In the genomic region with DNA sequence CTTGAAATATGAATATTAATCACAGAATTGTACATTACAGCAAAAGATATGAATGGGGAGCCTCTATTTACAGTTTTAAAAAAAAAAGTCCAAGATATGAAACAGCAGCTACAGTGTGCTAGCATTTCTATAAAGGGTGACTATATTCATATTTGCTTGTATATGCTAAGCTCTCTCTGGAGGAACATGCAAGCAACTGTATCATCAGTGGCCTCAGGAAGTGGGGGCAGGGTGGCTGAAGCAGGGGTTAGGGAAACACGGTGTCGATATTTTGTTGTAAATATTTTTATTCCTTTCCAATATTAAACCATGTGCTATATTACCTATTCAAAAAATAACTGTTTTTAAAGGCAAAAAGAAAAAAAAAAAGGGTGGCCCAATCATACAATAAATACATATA, we compare ENCODE assay signal across 14 cellular contexts. TPM values are rescaled to one million over a fixed set of nuclear protein-coding genes. Genes with fewer than 3 reads are reported as not detected.
DNase-seq lines count a peak whose midpoint lies in the region; ATAC-seq and TF ChIP-seq lines count a peak whose summit lies in the region.
"Had no signal": no experiment of that assay in that cellular context is flagged by ENCODE, and none has a peak within 500 bp of the region (broad histone marks: within the 10 kb centered on the region; RNA-seq: fewer than 3 reads in every experiment).

No MANE protein-coding gene starts in this region.

- TF ChIP-seq CTCF in RWPE2 (IDR thresholded peaks at IDR 0.05; ENCODE audit: poor library complexity, severe bottlenecking) (no peak), fibroblast of the aortic adventitia (IDR thresholded peaks at IDR 0.05; ENCODE audit: insufficient read depth, low read length) (no peak)

- peak; percentile 34 for DNase-seq in HCEC 1CT
- DNase-seq in RWPE2 (ENCODE audit: low spot score), result no peak
- no peak for DNase-seq in fibroblast of the aortic adventitia (ENCODE audit: low read depth)
- DNase-seq in NK-92 treated with Interleukin-12 subunit alpha and Interleukin-12 subunit beta, amount 100 ng/mL, for 24 hours (lab: John Stamatoyannopoulos, UW), result no peak
- no peak for DNase-seq in NCI-H2107 (lab: John Stamatoyannopoulos, UW)
- no peak for DNase-seq in NCI-H187 treated with DMSO at 0.1 percent for 48 hours (lab: John Stamatoyannopoulos, UW)
- DNase-seq in substantia nigra (lab: John Stamatoyannopoulos, UW), result no peak
- DNase-seq: activated CD4-positive, alpha-beta T cell treated with anti-CD3 and anti-CD28 coated beads, Interleukin-2, amount 10 ng/mL, durations not matched to agents 7 days and 5 days; activated T-cell treated with anti-CD3 and anti-CD28 coated beads, Interleukin-2, amount 50 U/mL, for 72 hours; amniotic stem cell; Calu3; NCI-H1417 had no signal

- H3K4me1 ChIP-seq in RWPE2 (ENCODE audit: insufficient read depth, poor library complexity, severe bottlenecking) (peaks cover 20% of the 10 kb centered on the region), skeletal muscle tissue (ENCODE audit: control insufficient read depth in 3 of 3, insufficient read depth in 3 of 3, low read length in 3 of 3) (peaks cover 26 to 28% (median 27%) of the 10 kb centered on the region in 3 donors)

- ATAC-seq in RWPE2 (ENCODE audit: low read depth), result no peak
- ATAC-seq: activated T-cell treated with anti-CD3 and anti-CD28 coated beads, Interleukin-2, amount 50 U/mL, for 72 hours; left lobe of liver had no signal

- H3K4me3 ChIP-seq in RWPE2 (ENCODE audit: severe bottlenecking) (no peak overlapping the region), fibroblast of the aortic adventitia (ENCODE audit: low read depth, low read length) (peak overlapping the region; percentile 85), skeletal muscle tissue (ENCODE audit: low read length in 3 of 3) (peak overlapping the region in 2 of 3 donors; percentile 93 to 94)

- H3K36me3 ChIP-seq in RWPE2 (ENCODE audit: low read depth), result peaks cover 15% of the 10 kb centered on the region
- peaks cover 0 to 2% (median 0%) of the 10 kb centered on the region in 3 donors for H3K36me3 ChIP-seq in skeletal muscle tissue (ENCODE audit: control insufficient read depth in 3 of 3, insufficient read depth in 3 of 3, low read length in 3 of 3)

- H3K9me3 ChIP-seq in RWPE2 (ENCODE audit: severe bottlenecking), result no peaks in the 10 kb centered on the region
- no peaks in the 10 kb centered on the region for H3K9me3 ChIP-seq in skeletal muscle tissue (ENCODE audit: control insufficient read depth in 3 of 3, low read length in 3 of 3)

- H3K27ac ChIP-seq in RWPE2 (ENCODE audit: poor library complexity, severe bottlenecking) (peak overlapping the region; percentile 87), skeletal muscle tissue (ENCODE audit: low read depth, low read length) (no peak overlapping the region), substantia nigra (ENCODE audit: low read depth, low read length, poor library complexity, severe bottlenecking) (no peak overlapping the region)

- no peaks in the 10 kb centered on the region for H3K27me3 ChIP-seq in RWPE2 (ENCODE audit: insufficient read depth, poor library complexity, severe bottlenecking)
- H3K27me3 ChIP-seq in skeletal muscle tissue (ENCODE audit: control insufficient read depth in 3 of 3, insufficient read depth in 3 of 3, low read length in 3 of 3), result no peaks in the 10 kb centered on the region

- H3K9ac ChIP-seq in skeletal muscle tissue (ENCODE audit: low read depth in 1 of 3, low read length in 3 of 3), result peak overlapping the region; percentile 62 to 97 (median 94)

RNA-seq across cellular contexts. Expression of gene UACA, which starts 2.3 kb away (rescaled TPM):
- total RNA-seq in fibroblast of the aortic adventitia (ENCODE audit: low replicate concordance) (106 and 149 TPM in 2 replicates), skeletal muscle tissue (100 TPM)
